24 cellular contexts compared by ENCODE assay signal in genomic region chr18:9454061-9454703, GRCh38. TPM values are rescaled to one million over a fixed set of nuclear protein-coding genes. Genes with fewer than 3 reads are reported as not detected.
DNase-seq lines count a peak whose midpoint lies in the region; ATAC-seq, FAIRE-seq and TF ChIP-seq lines count a peak whose summit lies in the region.
"Had no signal": no experiment of that assay in that cellular context is flagged by ENCODE, and none has a peak within 500 bp of the region (broad histone marks: within the 10 kb centered on the region; RNA-seq: fewer than 3 reads in every experiment).

No MANE protein-coding gene starts in this region.

- ATAC-seq in left ventricle myocardium superior: peak; percentile 55
- ATAC-seq: GM12878, psoas muscle had no signal

- H3K27me3 ChIP-seq in right atrium auricular region: no peaks in the 10 kb centered on the region
- H3K27me3 ChIP-seq in bronchial epithelial cell (ENCODE audit: control insufficient read depth, insufficient read depth, low read length): no peaks in the 10 kb centered on the region
- no peaks in the 10 kb centered on the region for H3K27me3 ChIP-seq in sigmoid colon
- H3K27me3 ChIP-seq in Karpas-422 (ENCODE audit: low read length): peaks cover 4% of the 10 kb centered on the region; the same call in 1 of the 2 replicates

- no peak overlapping the region for H2AFZ ChIP-seq in Karpas-422 (ENCODE audit: low read length)

- H3K79me2 ChIP-seq in Karpas-422 (ENCODE audit: low read length): no peaks in the 10 kb centered on the region

- no peak overlapping the region for H3K9ac ChIP-seq in Karpas-422 (ENCODE audit: low read length)
- H3K9ac ChIP-seq: KMS-11 had no signal

- H3K27ac ChIP-seq in right atrium auricular region (no peak overlapping the region), sigmoid colon (no peak overlapping the region), Karpas-422 (ENCODE audit: low read length) (no peak overlapping the region)
- H3K27ac ChIP-seq: KMS-11, psoas muscle, spleen, WERI-Rb-1 had no signal

- H3K9me2 ChIP-seq in Karpas-422 (replicated peaks; ENCODE audit: insufficient read depth, low read length): no peaks in the 10 kb centered on the region

- H4K20me1 ChIP-seq in Karpas-422 (ENCODE audit: insufficient read depth, low read depth, low read length): no peaks in the 10 kb centered on the region

- H3K9me3 ChIP-seq in right atrium auricular region: peaks cover 0 to 17% of the 10 kb centered on the region in 2 donors
- peaks cover 0 to 11% (median 2%) of the 10 kb centered on the region in 4 donors for H3K9me3 ChIP-seq in sigmoid colon
- peaks cover 17% of the 10 kb centered on the region for H3K9me3 ChIP-seq in Karpas-422 (ENCODE audit: low read length)
- H3K9me3 ChIP-seq: psoas muscle had no signal

- H3K4me1 ChIP-seq in right atrium auricular region (no peaks in the 10 kb centered on the region), sigmoid colon (no peaks in the 10 kb centered on the region), Karpas-422 (ENCODE audit: low read length) (no peaks in the 10 kb centered on the region; the same call in 1 of the 2 replicates)
- H3K4me1 ChIP-seq: psoas muscle, spleen had no signal

- intact Hi-C loops in left ventricle myocardium superior (cut with micrococcal nuclease) (no loop called here), sigmoid colon (cut with DNase I) (no loop called here)

- no peak for TF ChIP-seq POLR2A in sigmoid colon (IDR thresholded peaks at IDR 0.05)

- no peak for DNase-seq in left ventricle myocardium superior
- DNase-seq in right atrium auricular region (ENCODE audit: low spot score): no peak
- DNase-seq in bronchial epithelial cell (ENCODE audit: low read depth): peak; percentile 81
- DNase-seq in kidney glomerular epithelial cell (lab: John Stamatoyannopoulos, UW): peak; percentile 59
- DNase-seq in HK-2 (ENCODE audit: unreplicated experiment): no peak
- DNase-seq in sigmoid colon: no peak
- DNase-seq in Karpas-422: no peak
- DNase-seq in G401 (ENCODE audit: low spot score): no peak
- DNase-seq: activated CD4-positive, alpha-beta T cell treated with anti-CD3 and anti-CD28 coated beads, Interleukin-2, amount 50 U/mL, for 48 hours; activated T-cell treated with anti-CD3 and anti-CD28 coated beads for 4 hours; amygdala; cerebellar nuclear complex; DMS 273 treated with DMSO at 0.1 percent for 48 hours; effector CD8-positive, alpha-beta T cell; GF-D8; NCI-H1105; NCI-H2107; NCI-H526; psoas muscle; SHP77; spleen; WERI-Rb-1 had no signal

- TF ChIP-seq EP300 in sigmoid colon (IDR thresholded peaks at IDR 0.05): no peak

- H3K4me3 ChIP-seq in right atrium auricular region (no peak overlapping the region), bronchial epithelial cell (ENCODE audit: low read depth, low read length) (no peak overlapping the region), sigmoid colon (no peak overlapping the region), Karpas-422 (ENCODE audit: low read length) (no peak overlapping the region)
- H3K4me3 ChIP-seq: GM12878, psoas muscle, spleen had no signal

- TF ChIP-seq CTCF in right atrium auricular region (IDR thresholded peaks at IDR 0.05) (no peak), bronchial epithelial cell (IDR thresholded peaks at IDR 0.05; ENCODE audit: insufficient read depth, low read length, severe bottlenecking) (no peak), sigmoid colon (IDR thresholded peaks at IDR 0.05) (no peak)

- no peak overlapping the region for H3K4me2 ChIP-seq in Karpas-422 (ENCODE audit: low read depth, low read length, poor library complexity, severe bottlenecking)
- H3K4me2 ChIP-seq: KMS-11 had no signal

- FAIRE-seq in bronchial epithelial cell (lab: Jason Lieb, UNC): peak; percentile 47
- FAIRE-seq: GM12878 had no signal

- WGBS in sigmoid colon, 2 donors: 72 to 89% methylated on average over 5 of the region's 5 CpGs

- in situ Hi-C loops in G401 (cut with HindIII; ENCODE audit: low sequenced_read_pairs): no loop called here

- no peaks in the 10 kb centered on the region for H3K36me3 ChIP-seq in right atrium auricular region
- H3K36me3 ChIP-seq in bronchial epithelial cell (ENCODE audit: control insufficient read depth, insufficient read depth, low read length): no peaks in the 10 kb centered on the region
- H3K36me3 ChIP-seq in sigmoid colon: no peaks in the 10 kb centered on the region
- H3K36me3 ChIP-seq in Karpas-422 (ENCODE audit: insufficient read depth, low read length): no peaks in the 10 kb centered on the region
- H3K36me3 ChIP-seq: spleen, WERI-Rb-1 had no signal

RNA-seq across cellular contexts. Expression of gene RALBP1, which starts 21.1 kb away (rescaled TPM):
- total RNA-seq in left ventricle myocardium superior (50.3 TPM), right atrium auricular region (10 to 100 TPM; 58.7 to 62.5 TPM), bronchial epithelial cell (63.7 and 76.4 TPM in 2 replicates), sigmoid colon (10 to 100 TPM; 68.1 to 89.7 (median 86.6) TPM)
- 10 to 100 TPM; 42.3 to 49.5 (median 45.0) TPM for polyA plus RNA-seq in sigmoid colon
- 40.4 and 45.7 TPM in 2 replicates for total RNA-seq in Karpas-422 (2014; rRNA removed; shearing (Covaris generic); ENCODE audit: low replicate concordance)
- 54.2 and 65.3 TPM in 2 replicates for total RNA-seq in G401 (2014; rRNA removed; shearing (Covaris generic))

Comparison
In these comparisons a context has a peak if more than half of its experiments do, and no peak if none do; other contexts are left out.
1. DNase-seq: peak in bronchial epithelial cell (single experiment) and kidney glomerular epithelial cell (single experiment); none in left ventricle myocardium superior (single experiment), right atrium auricular region (single experiment), HK-2 (single experiment), sigmoid colon (single experiment), Karpas-422 (single experiment) and G401 (single experiment).